Comparison of ENCODE assay signal across 8 cellular contexts in genomic region chr5:141430332-141431113, GRCh38. TPM values are rescaled to one million over a fixed set of nuclear protein-coding genes. Genes with fewer than 3 reads are reported as not detected.
A peak's percentile ranks its signal among the peaks of the same experiment; 100 is the strongest.
DNase-seq lines count a peak whose midpoint lies in the region; ATAC-seq and TF ChIP-seq lines count a peak whose summit lies in the region.

TSS of gene PCDHGA12 (plus strand) at chr5:141430507. CDS start at chr5:141430760, 253 bp downstream.

- peak within 1 kb of the TSS in 9 of 10 donors; percentile 24 to 52 (median 40) for H3K4me3 ChIP-seq in heart right ventricle

- H3K4me1 Mint-ChIP-seq in activated T-helper 1 cell treated with anti-CD3 and anti-CD28 coated beads, Interleukin-12 subunit alpha, Interleukin-12 subunit beta, Interleukin-2, Interleukin-4 antibody, amounts not matched to agents 30 ng/mL and 10 ng/mL and 1 ng/mL, durations not matched to agents 14 hours and 24 hours and 36 hours (ENCODE audit: low read depth) = no peaks in the 10 kb centered on the region
- peaks cover 10% of the 10 kb centered on the region for H3K4me1 Mint-ChIP-seq in stimulated activated effector memory CD8-positive, alpha-beta T cell treated with anti-CD3 and anti-CD28 coated beads, Interleukin-12 subunit alpha, Interleukin-12 subunit beta, amount 100 ng/mL, for 72 hours

- H3K27me3 Mint-ChIP-seq in activated T-helper 1 cell treated with anti-CD3 and anti-CD28 coated beads, Interleukin-12 subunit alpha, Interleukin-12 subunit beta, Interleukin-2, Interleukin-4 antibody, amounts not matched to agents 30 ng/mL and 10 ng/mL and 1 ng/mL, durations not matched to agents 14 hours and 24 hours and 36 hours (ENCODE audit: insufficient read depth) = peaks cover 17% of the 10 kb centered on the region

- H3K36me3 Mint-ChIP-seq in activated T-helper 1 cell treated with anti-CD3 and anti-CD28 coated beads, Interleukin-12 subunit alpha, Interleukin-12 subunit beta, Interleukin-2, Interleukin-4 antibody, amounts not matched to agents 30 ng/mL and 10 ng/mL and 1 ng/mL, durations not matched to agents 14 hours and 24 hours and 36 hours (ENCODE audit: low read depth) = no peaks in the 10 kb centered on the region
- H3K36me3 Mint-ChIP-seq in stimulated activated effector memory CD8-positive, alpha-beta T cell treated with anti-CD3 and anti-CD28 coated beads, Interleukin-12 subunit alpha, Interleukin-12 subunit beta, amount 100 ng/mL, for 72 hours = peaks cover 11% of the 10 kb centered on the region

- peaks cover 0 to 78% (median 0%) of the 10 kb centered on the region in 7 donors for H3K27me3 ChIP-seq in heart right ventricle

- peak; percentile 6 to 69 (median 60) for TF ChIP-seq CTCF in heart right ventricle (IDR thresholded peaks at IDR 0.05)

- peaks cover 0 to 22% (median 0%) of the 10 kb centered on the region in 9 donors for H3K4me1 ChIP-seq in heart right ventricle

- peaks cover 0 to 49% (median 0%) of the 10 kb centered on the region in 9 donors for H3K36me3 ChIP-seq in heart right ventricle

- 22 to 32% methylated on average over 33 of the region's 33 CpGs for WGBS in heart right ventricle, 2 donors

- intact Hi-C loops in activated T-helper 1 cell treated with anti-CD3 and anti-CD28 coated beads, Interleukin-12 subunit alpha, Interleukin-12 subunit beta, Interleukin-2, Interleukin-4 antibody, amounts not matched to agents 30 ng/mL and 10 ng/mL and 1 ng/mL, durations not matched to agents 14 hours and 24 hours and 36 hours (cut with micrococcal nuclease) = loop anchor here (1.0 kb wide), 1 partner anchor 83 kb away; no protein-coding TSS in a partner anchor
- intact Hi-C loops in heart right ventricle (cut with DNase I) = loop anchor here in 6 of 10 donors (2.0 to 5.0 kb wide), 4 partner anchors 92 to 130 kb away; no protein-coding TSS in a partner anchor

- peaks cover 32% of the 10 kb centered on the region for H3K9me3 Mint-ChIP-seq in activated T-helper 1 cell treated with anti-CD3 and anti-CD28 coated beads, Interleukin-12 subunit alpha, Interleukin-12 subunit beta, Interleukin-2, Interleukin-4 antibody, amounts not matched to agents 30 ng/mL and 10 ng/mL and 1 ng/mL, durations not matched to agents 14 hours and 24 hours and 36 hours
- H3K9me3 Mint-ChIP-seq in stimulated activated effector memory CD8-positive, alpha-beta T cell treated with anti-CD3 and anti-CD28 coated beads, Interleukin-12 subunit alpha, Interleukin-12 subunit beta, amount 100 ng/mL, for 72 hours = peaks cover 13% of the 10 kb centered on the region

- DNase-seq in A172 (ENCODE audit: low spot score) (peak; percentile 6), heart right ventricle (peak in 1 of 2 donors; percentile 69), COR-L47 (lab: John Stamatoyannopoulos, UW) (no peak), NCI-H1048 (lab: John Stamatoyannopoulos, UW) (no peak)
- DNase-seq in activated T-helper 1 cell treated with anti-CD3 and anti-CD28 coated beads, Interleukin-12 subunit alpha, Interleukin-12 subunit beta, Interleukin-2, Interleukin-4 antibody, amounts not matched to agents 30 ng/mL and 10 ng/mL and 1 ng/mL, durations not matched to agents 14 hours and 24 hours and 36 hours (ENCODE audit: low spot score) = no peak
- no peak for DNase-seq in stimulated activated effector memory CD8-positive, alpha-beta T cell treated with anti-CD3 and anti-CD28 coated beads, Interleukin-12 subunit alpha, Interleukin-12 subunit beta, amount 100 ng/mL, for 72 hours (ENCODE audit: low spot score in 2 of 2)

- ATAC-seq in GM18511 (IDR thresholded peaks at IDR 0.05; ENCODE audit: unreplicated experiment) = peak; percentile 96
- ATAC-seq in HG03108 (IDR thresholded peaks at IDR 0.05; ENCODE audit: unreplicated experiment) = peak; percentile 78
- ATAC-seq in heart right ventricle = peak; percentile 69 to 92 (median 90)
- no peak for ATAC-seq in stimulated activated effector memory CD8-positive, alpha-beta T cell treated with anti-CD3 and anti-CD28 coated beads, Interleukin-12 subunit alpha, Interleukin-12 subunit beta, amount 100 ng/mL, for 72 hours

- H3K27ac Mint-ChIP-seq in activated T-helper 1 cell treated with anti-CD3 and anti-CD28 coated beads, Interleukin-12 subunit alpha, Interleukin-12 subunit beta, Interleukin-2, Interleukin-4 antibody, amounts not matched to agents 30 ng/mL and 10 ng/mL and 1 ng/mL, durations not matched to agents 14 hours and 24 hours and 36 hours = peak within 1 kb of the TSS; percentile 67
- H3K27ac Mint-ChIP-seq in stimulated activated effector memory CD8-positive, alpha-beta T cell treated with anti-CD3 and anti-CD28 coated beads, Interleukin-12 subunit alpha, Interleukin-12 subunit beta, amount 100 ng/mL, for 72 hours = no peak within 1 kb of the TSS

- peaks cover 0 to 100% (median 79%) of the 10 kb centered on the region in 11 donors for H3K9me3 ChIP-seq in heart right ventricle

- H3K4me3 Mint-ChIP-seq in activated T-helper 1 cell treated with anti-CD3 and anti-CD28 coated beads, Interleukin-12 subunit alpha, Interleukin-12 subunit beta, Interleukin-2, Interleukin-4 antibody, amounts not matched to agents 30 ng/mL and 10 ng/mL and 1 ng/mL, durations not matched to agents 14 hours and 24 hours and 36 hours = peak within 1 kb of the TSS; percentile 73
- peak within 1 kb of the TSS; percentile 31 for H3K4me3 Mint-ChIP-seq in stimulated activated effector memory CD8-positive, alpha-beta T cell treated with anti-CD3 and anti-CD28 coated beads, Interleukin-12 subunit alpha, Interleukin-12 subunit beta, amount 100 ng/mL, for 72 hours

- H3K27ac ChIP-seq in heart right ventricle = peak within 1 kb of the TSS in 7 of 10 donors; percentile 5 to 52 (median 31)

RNA-seq across cellular contexts. Expression of gene PCDHGA12, which starts in this region (rescaled TPM):
- 0.31 TPM in 1 of 2 replicates, not detected in the other for total RNA-seq in A172 (2014; rRNA removed; shearing (Covaris generic))
- 0.18 TPM in 1 of 2 replicates, not detected in the other for total RNA-seq in activated T-helper 1 cell treated with anti-CD3 and anti-CD28 coated beads, Interleukin-12 subunit alpha, Interleukin-12 subunit beta, Interleukin-2, Interleukin-4 antibody, amounts not matched to agents 30 ng/mL and 10 ng/mL and 1 ng/mL, durations not matched to agents 14 hours and 24 hours and 36 hours
- total RNA-seq in heart right ventricle = 1 to 10 TPM; 5.4 to 9.2 (median 6.1) TPM
- polyA plus RNA-seq in heart right ventricle = 1 to 10 TPM; 1.6 to 5.3 TPM

Comparison
In these comparisons a context has a peak if more than half of its experiments do, and no peak if none do; other contexts are left out.
1. Peak in DNase-seq in A172; RNA of the gene not detected or under 1 TPM.